ENCODE assay signal across 22 cellular contexts in genomic region chr12:3933074-3933818, GRCh38.
DNase-seq lines count a peak whose midpoint lies in the region; ATAC-seq and TF ChIP-seq lines count a peak whose summit lies in the region.
"Had no signal": no experiment of that assay in that cellular context is flagged by ENCODE, and none has a peak within 500 bp of the region (broad histone marks: within the 10 kb centered on the region; RNA-seq: fewer than 3 reads in every experiment).

No MANE protein-coding gene starts in this region.

- peak overlapping the region; percentile 19 for H3K4me3 Mint-ChIP-seq in activated T-cell treated with anti-CD3 and anti-CD28 coated beads, Interleukin-2, amount 50 U/mL, for 4 hours
- peak overlapping the region; percentile 68 for H3K4me3 Mint-ChIP-seq in activated T-helper 17 cell treated with anti-CD3 and anti-CD28 coated beads, Interleukin-2, amount 50 U/mL, for 72 hours
- H3K4me3 Mint-ChIP-seq: endodermal cell; stimulated activated naive B cell treated with anti-CD40 and anti-IgM and Interleukin-4, amounts not matched to agents 10 μg/mL and 1 μg/mL and 100 μg/mL, for 72 hours had no signal

- intact Hi-C loops in uterus (cut with DNase I; ENCODE audit: low total_unique reads): no loop called here

- peak overlapping the region; percentile 49 for H3K27ac Mint-ChIP-seq in activated T-helper 17 cell treated with anti-CD3 and anti-CD28 coated beads, Interleukin-2, amount 50 U/mL, for 72 hours
- H3K27ac Mint-ChIP-seq: endodermal cell; stimulated activated naive B cell treated with anti-CD40 and anti-IgM and Interleukin-4, amounts not matched to agents 10 μg/mL and 1 μg/mL and 100 μg/mL, for 72 hours had no signal

- H3K14ac ChIP-seq in trophoblast cell (ENCODE audit: low read length): no peak overlapping the region

- H3K4me2 ChIP-seq in trophoblast cell (ENCODE audit: low read length): no peak overlapping the region

- WGBS in trophoblast cell (ENCODE audit: extremely low coverage, insufficient coverage, insufficient read length): no CpG with 5 or more reads among the region's 9 CpGs

- peak; percentile 72 to 74 for ATAC-seq in activated T-cell treated with anti-CD3 and anti-CD28 coated beads, Interleukin-2, amount 50 U/mL, for 4 hours
- ATAC-seq in activated T-helper 17 cell treated with anti-CD3 and anti-CD28 coated beads, Interleukin-2, amount 50 U/mL, for 72 hours (replicated peaks): peak; percentile 80
- ATAC-seq: gastroesophageal sphincter; mucosa of descending colon; stimulated activated naive B cell treated with anti-CD40 and anti-IgM and Interleukin-4, amounts not matched to agents 10 μg/mL and 1 μg/mL and 100 μg/mL, for 72 hours had no signal

- no peak overlapping the region for H2AFZ ChIP-seq in trophoblast cell (ENCODE audit: insufficient read depth, low read length, poor library complexity)

- peaks cover 61% of the 10 kb centered on the region for H3K4me1 Mint-ChIP-seq in activated T-cell treated with anti-CD3 and anti-CD28 coated beads, Interleukin-2, amount 50 U/mL, for 4 hours (ENCODE audit: low read depth)
- peaks cover 21% of the 10 kb centered on the region for H3K4me1 Mint-ChIP-seq in activated T-helper 17 cell treated with anti-CD3 and anti-CD28 coated beads, Interleukin-2, amount 50 U/mL, for 72 hours

- H2BK12ac ChIP-seq in trophoblast cell (ENCODE audit: low read length): no peak overlapping the region

- no peak overlapping the region for H3K4ac ChIP-seq in trophoblast cell (ENCODE audit: low read depth, low read length)

- H3K23ac ChIP-seq in trophoblast cell (ENCODE audit: low read length): no peak overlapping the region

- peak overlapping the region; percentile 16 for H2BK120ac ChIP-seq in trophoblast cell (ENCODE audit: insufficient read depth, low read length, poor library complexity)

- H4K91ac ChIP-seq in trophoblast cell (ENCODE audit: low read depth, low read length): no peak overlapping the region

- H3K4me1 ChIP-seq in trophoblast cell (ENCODE audit: control insufficient read depth in 1 of 2, insufficient read depth in 2 of 2, low read length in 2 of 2) (peaks cover 8 to 18% of the 10 kb centered on the region in 2 experiments), uterus (no peaks in the 10 kb centered on the region)
- H3K4me1 ChIP-seq: esophagus squamous epithelium, gastroesophageal sphincter, Peyer's patch, prostate gland had no signal

- no peaks in the 10 kb centered on the region for H3K9me3 Mint-ChIP-seq in activated T-cell treated with anti-CD3 and anti-CD28 coated beads, Interleukin-2, amount 50 U/mL, for 4 hours
- H3K9me3 Mint-ChIP-seq in activated T-helper 17 cell treated with anti-CD3 and anti-CD28 coated beads, Interleukin-2, amount 50 U/mL, for 72 hours: no peaks in the 10 kb centered on the region
- H3K9me3 Mint-ChIP-seq: stimulated activated naive B cell treated with anti-CD40 and anti-IgM and Interleukin-4, amounts not matched to agents 10 μg/mL and 1 μg/mL and 100 μg/mL, for 72 hours; T-helper 1 cell treated with Interleukin-12 subunit alpha and Interleukin-12 subunit beta and Interleukin-4 antibody, amounts not matched to agents 30 μg/mL and 1 μg/mL, for 36 hours had no signal

- no peaks in the 10 kb centered on the region for H3K27me3 Mint-ChIP-seq in activated T-cell treated with anti-CD3 and anti-CD28 coated beads, Interleukin-2, amount 50 U/mL, for 4 hours (ENCODE audit: low read depth)
- H3K27me3 Mint-ChIP-seq in activated T-helper 17 cell treated with anti-CD3 and anti-CD28 coated beads, Interleukin-2, amount 50 U/mL, for 72 hours: no peaks in the 10 kb centered on the region

- DNase-seq in activated T-cell treated with anti-CD3 and anti-CD28 coated beads, Interleukin-2, amount 50 U/mL, for 4 hours: no peak
- DNase-seq in activated T-cell treated with anti-CD3 and anti-CD28 coated beads for 4 hours: no peak
- DNase-seq in GDM1 (lab: John Stamatoyannopoulos, UW): peak; percentile 52
- no peak for DNase-seq in trophoblast cell
- no peak for DNase-seq in uterus
- no peak for DNase-seq in dedifferentiated amniotic fluid mesenchymal stem cell (ENCODE audit: extremely low spot score)
- DNase-seq in activated CD8-positive, alpha-beta memory T cell treated with anti-CD3 and anti-CD28 coated beads for 24 hours: no peak
- DNase-seq: endodermal cell; esophagus squamous epithelium; KG1; mucosa of descending colon; NCI-H2171; NCI-H524; NK-92 treated with Interleukin-12 subunit alpha and Interleukin-12 subunit beta, amount 100 ng/mL, for 24 hours; Peyer's patch; SJCRH30; stimulated activated naive B cell treated with anti-CD40 and anti-IgM and Interleukin-4, amounts not matched to agents 10 μg/mL and 1 μg/mL and 100 μg/mL, for 72 hours; thyroid gland had no signal

- no peak overlapping the region for H2BK5ac ChIP-seq in trophoblast cell (ENCODE audit: low read depth, low read length, poor library complexity)

- no peaks in the 10 kb centered on the region for H3K9me3 ChIP-seq in trophoblast cell (ENCODE audit: insufficient read depth, low read depth, low read length)
- H3K9me3 ChIP-seq in uterus: no peaks in the 10 kb centered on the region
- H3K9me3 ChIP-seq: esophagus squamous epithelium, gastroesophageal sphincter, mucosa of descending colon, Peyer's patch, prostate gland, thyroid gland had no signal

- no peak overlapping the region for H4K8ac ChIP-seq in trophoblast cell (ENCODE audit: low read depth, low read length)

- H3K27ac ChIP-seq in trophoblast cell (ENCODE audit: low read depth, low read length) (no peak overlapping the region), uterus (no peak overlapping the region)
- H3K27ac ChIP-seq: esophagus squamous epithelium, gastroesophageal sphincter, Peyer's patch, prostate gland, SJCRH30, thyroid gland had no signal

- no peak for TF ChIP-seq POLR2A in uterus (IDR thresholded peaks at IDR 0.05)

- H3K79me2 ChIP-seq in trophoblast cell (ENCODE audit: control insufficient read depth, insufficient read depth, low read length, poor library complexity): peaks cover 1% of the 10 kb centered on the region

- no peaks in the 10 kb centered on the region for H3K36me3 Mint-ChIP-seq in activated T-cell treated with anti-CD3 and anti-CD28 coated beads, Interleukin-2, amount 50 U/mL, for 4 hours (ENCODE audit: insufficient read depth)
- H3K36me3 Mint-ChIP-seq in activated T-helper 17 cell treated with anti-CD3 and anti-CD28 coated beads, Interleukin-2, amount 50 U/mL, for 72 hours (ENCODE audit: low read depth): no peaks in the 10 kb centered on the region
- H3K36me3 Mint-ChIP-seq: stimulated activated naive B cell treated with anti-CD40 and anti-IgM and Interleukin-4, amounts not matched to agents 10 μg/mL and 1 μg/mL and 100 μg/mL, for 72 hours had no signal

- H3K4me3 ChIP-seq in trophoblast cell (ENCODE audit: low read depth, low read length) (no peak overlapping the region), uterus (no peak overlapping the region)
- H3K4me3 ChIP-seq: esophagus squamous epithelium, gastroesophageal sphincter, mucosa of descending colon, Peyer's patch, prostate gland, SJCRH30, thyroid gland had no signal

- no peak overlapping the region for H2AK5ac ChIP-seq in trophoblast cell (ENCODE audit: low read length)

- no peak for TF ChIP-seq CTCF in uterus (IDR thresholded peaks at IDR 0.05)

- H3K18ac ChIP-seq in trophoblast cell (ENCODE audit: low read length): no peak overlapping the region

- H3K36me3 ChIP-seq in trophoblast cell (ENCODE audit: control insufficient read depth in 1 of 2, insufficient read depth in 2 of 2, low read length in 2 of 2): no peaks in the 10 kb centered on the region
- no peaks in the 10 kb centered on the region for H3K36me3 ChIP-seq in uterus
- H3K36me3 ChIP-seq: esophagus squamous epithelium, gastroesophageal sphincter, Peyer's patch, prostate gland, SJCRH30, thyroid gland had no signal

- H4K12ac ChIP-seq in trophoblast cell (ENCODE audit: low read depth, low read length): no peak overlapping the region

- H3K79me1 ChIP-seq in trophoblast cell (ENCODE audit: low read length): peaks cover 19% of the 10 kb centered on the region

- H3K9ac ChIP-seq in trophoblast cell (ENCODE audit: low read length): no peak overlapping the region

- H3K27me3 ChIP-seq in trophoblast cell (ENCODE audit: insufficient read depth, low read length) (no peaks in the 10 kb centered on the region), uterus (no peaks in the 10 kb centered on the region)
- H3K27me3 ChIP-seq: Peyer's patch, SJCRH30, thyroid gland had no signal
